Comparison of ENCODE assay signal across 1 cellular context in genomic region chr2:230356084-230356483, GRCh38.
TF ChIP-seq lines count a peak whose summit lies in the region.

No MANE protein-coding gene starts in this region.

TF ChIP-seq in HepG2, 621 proteins besides CTCF, POLR2A, EP300 and RAD21 (continued from another document and continues in another):
- 0 out of 2 replicates have a peak, but pooled peaks have one; percentile 49 for TF ChIP-seq ZNF646 (CRISPR knock-in tag; IDR thresholded peaks at IDR 0.05)
- TF ChIP-seq ARHGAP35 (CRISPR knock-in tag; IDR thresholded peaks at IDR 0.05; ENCODE audit: borderline replicate concordance), result no peak
- TF ChIP-seq KDM6A (CRISPR knock-in tag; IDR thresholded peaks at IDR 0.05; ENCODE audit: low read depth), result no peak
- TF ChIP-seq ZNF619 (CRISPR knock-in tag; IDR thresholded peaks at IDR 0.05), result no peak
- TF ChIP-seq RFXAP (CRISPR knock-in tag; IDR thresholded peaks at IDR 0.05; ENCODE audit: borderline replicate concordance), result no peak
- TF ChIP-seq LCORL (IDR thresholded peaks at IDR 0.05), result 0 out of 2 replicates have a peak, but pooled peaks have one; percentile 49
- TF ChIP-seq LCORL (CRISPR knock-in tag; IDR thresholded peaks at IDR 0.05), result no peak
- TF ChIP-seq ZFP1 (CRISPR knock-in tag; IDR thresholded peaks at IDR 0.05), result peak; percentile 57; the same call in 1 of the 2 replicates
- TF ChIP-seq THYN1 (CRISPR knock-in tag; IDR thresholded peaks at IDR 0.05; ENCODE audit: borderline replicate concordance, low read depth), result no peak
- TF ChIP-seq ZNF546 (CRISPR knock-in tag; conservative IDR thresholded peaks at IDR 0.05), result no peak
- no peak for TF ChIP-seq KAT7 (CRISPR knock-in tag; IDR thresholded peaks at IDR 0.05; ENCODE audit: borderline replicate concordance)
- TF ChIP-seq POGZ (CRISPR knock-in tag; IDR thresholded peaks at IDR 0.05), result peak; percentile 38; the same call in 1 of the 2 replicates
- no peak for TF ChIP-seq ZBTB2 (CRISPR knock-in tag; IDR thresholded peaks at IDR 0.05; ENCODE audit: low read depth)
- TF ChIP-seq, protein P1, sequence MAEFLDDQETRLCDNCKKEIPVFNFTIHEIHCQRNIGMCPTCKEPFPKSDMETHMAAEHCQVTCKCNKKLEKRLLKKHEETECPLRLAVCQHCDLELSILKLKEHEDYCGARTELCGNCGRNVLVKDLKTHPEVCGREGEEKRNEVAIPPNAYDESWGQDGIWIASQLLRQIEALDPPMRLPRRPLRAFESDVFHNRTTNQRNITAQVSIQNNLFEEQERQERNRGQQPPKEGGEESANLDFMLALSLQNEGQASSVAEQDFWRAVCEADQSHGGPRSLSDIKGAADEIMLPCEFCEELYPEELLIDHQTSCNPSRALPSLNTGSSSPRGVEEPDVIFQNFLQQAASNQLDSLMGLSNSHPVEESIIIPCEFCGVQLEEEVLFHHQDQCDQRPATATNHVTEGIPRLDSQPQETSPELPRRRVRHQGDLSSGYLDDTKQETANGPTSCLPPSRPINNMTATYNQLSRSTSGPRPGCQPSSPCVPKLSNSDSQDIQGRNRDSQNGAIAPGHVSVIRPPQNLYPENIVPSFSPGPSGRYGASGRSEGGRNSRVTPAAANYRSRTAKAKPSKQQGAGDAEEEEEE (CRISPR knock-in tag; IDR thresholded peaks at IDR 0.05; ENCODE audit: borderline replicate concordance), result no peak
- no peak for TF ChIP-seq ZNF589 (CRISPR knock-in tag; conservative IDR thresholded peaks at IDR 0.05)
- no peak for TF ChIP-seq ZNF431 (CRISPR knock-in tag; IDR thresholded peaks at IDR 0.05; ENCODE audit: borderline replicate concordance, low read depth)
- TF ChIP-seq SOX13 (IDR thresholded peaks at IDR 0.05), result 0 out of 2 replicates have a peak, but pooled peaks have one; percentile 12
- TF ChIP-seq SOX13 (CRISPR knock-in tag; conservative IDR thresholded peaks at IDR 0.05 in 1 of 2, IDR thresholded peaks at IDR 0.05 in 1 of 2), result peak in 1 of 2 experiments; percentile 90; a peak in 2 of 4 replicates
- no peak for TF ChIP-seq ZNF891 (CRISPR knock-in tag; IDR thresholded peaks at IDR 0.05)
- no peak for TF ChIP-seq ZNF160 (CRISPR knock-in tag; IDR thresholded peaks at IDR 0.05)
- no peak for TF ChIP-seq ZNF720 (CRISPR knock-in tag; IDR thresholded peaks at IDR 0.05)
- no peak for TF ChIP-seq ZBTB46 (CRISPR knock-in tag; IDR thresholded peaks at IDR 0.05; ENCODE audit: borderline replicate concordance)
- no peak for TF ChIP-seq HNRNPLL (IDR thresholded peaks at IDR 0.05; ENCODE audit: low read depth, low read length, poor library complexity, severe bottlenecking)
- TF ChIP-seq PTBP1 (IDR thresholded peaks at IDR 0.05; ENCODE audit: low read depth, low read length, poor library complexity, severe bottlenecking), result no peak
- TF ChIP-seq CEBPZ (IDR thresholded peaks at IDR 0.05; ENCODE audit: low read length), result no peak
- 0 out of 2 replicates have a peak, but pooled peaks have one; percentile 40 for TF ChIP-seq ZNF609 (CRISPR knock-in tag; IDR thresholded peaks at IDR 0.05; ENCODE audit: borderline replicate concordance)
- TF ChIP-seq ZNF7 (CRISPR knock-in tag; IDR thresholded peaks at IDR 0.05), result no peak
- TF ChIP-seq, protein P2, sequence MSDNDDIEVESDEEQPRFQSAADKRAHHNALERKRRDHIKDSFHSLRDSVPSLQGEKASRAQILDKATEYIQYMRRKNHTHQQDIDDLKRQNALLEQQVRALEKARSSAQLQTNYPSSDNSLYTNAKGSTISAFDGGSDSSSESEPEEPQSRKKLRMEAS (IDR thresholded peaks at IDR 0.05), result no peak
- TF ChIP-seq IKZF4 (CRISPR knock-in tag; IDR thresholded peaks at IDR 0.05; ENCODE audit: borderline replicate concordance, low read depth, not compliant biosample characterization), result no peak
- TF ChIP-seq RCOR2 (CRISPR knock-in tag; IDR thresholded peaks at IDR 0.05), result peak; percentile 44; the same call in 1 of the 2 replicates
- TF ChIP-seq DBP (CRISPR knock-in tag; IDR thresholded peaks at IDR 0.05; ENCODE audit: not compliant biosample characterization), result no peak
- no peak for TF ChIP-seq KLF13 (CRISPR knock-in tag; IDR thresholded peaks at IDR 0.05)
- TF ChIP-seq ZNF17 (CRISPR knock-in tag; IDR thresholded peaks at IDR 0.05), result no peak
- no peak for TF ChIP-seq FOXO4 (CRISPR knock-in tag; conservative IDR thresholded peaks at IDR 0.05)
- no peak for TF ChIP-seq PHF8 (CRISPR knock-in tag; IDR thresholded peaks at IDR 0.05)
- TF ChIP-seq GABPA (IDR thresholded peaks at IDR 0.05; ENCODE audit: low read depth, low read length), result no peak
- no peak for TF ChIP-seq GABPA (CRISPR knock-in tag; IDR thresholded peaks at IDR 0.05; ENCODE audit: low read depth)
- no peak for TF ChIP-seq NCOA1 (CRISPR knock-in tag; IDR thresholded peaks at IDR 0.05)
